Comparison of ENCODE assay signal across 17 cellular contexts in the genomic region with DNA sequence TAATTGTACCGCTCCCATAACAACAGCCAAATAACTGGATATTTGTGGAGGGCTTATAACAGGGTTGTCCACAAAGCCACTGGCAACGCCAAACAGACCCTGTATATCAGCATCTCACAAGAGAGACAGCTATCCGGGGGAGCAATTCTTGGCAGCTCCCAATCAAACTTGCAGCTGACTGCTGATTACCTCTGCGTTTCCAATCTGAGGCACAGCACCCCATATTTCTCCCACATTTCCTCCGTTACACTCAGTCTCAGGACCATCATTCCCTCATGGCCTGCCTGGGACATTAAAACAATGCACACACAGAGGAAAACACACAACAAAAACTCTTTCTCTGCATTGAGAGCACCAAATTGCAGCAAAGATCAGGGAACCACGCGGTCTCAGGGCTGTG.
"Had no signal": no experiment of that assay in that cellular context is flagged by ENCODE, and none has a peak within 500 bp of the region (broad histone marks: within the 10 kb centered on the region; RNA-seq: fewer than 3 reads in every experiment).

No MANE protein-coding gene starts in this region.

- H3K27ac Mint-ChIP-seq: naive B cell, nephron progenitor cell, progenitor cell of endocrine pancreas had no signal

- H2AFZ ChIP-seq: hepatocyte had no signal

- DNase-seq: cortex of kidney; dorsolateral prefrontal cortex; effector CD8-positive, alpha-beta T cell; foreskin melanocyte; head of caudate nucleus; left colon; mesendoderm; naive B cell; nephron progenitor cell; pancreas; right cardiac atrium; small intestine; stimulated activated CD4-positive, alpha-beta T cell treated with anti-CD3 and anti-CD28 coated beads, Interleukin-2, amount 100 ng/mL, for 48 hours; stimulated activated naive CD4-positive, alpha-beta T cell treated with Interleukin-2 at 50 U/mL for 16 hours; thyroid gland had no signal

- H3K27ac ChIP-seq: dorsolateral prefrontal cortex, hepatocyte, pancreas, thyroid gland had no signal

- H3K4me2 ChIP-seq: hepatocyte had no signal

- H3K79me2 ChIP-seq: hepatocyte had no signal

- H3K36me3 ChIP-seq: pancreas, thyroid gland had no signal

- ATAC-seq: left colon, pancreas, right cardiac atrium had no signal

- H3K4me3 ChIP-seq: dorsolateral prefrontal cortex, hepatocyte, pancreas, thyroid gland had no signal

- H3K27me3 ChIP-seq: hepatocyte, pancreas, thyroid gland had no signal

- H3K4me3 Mint-ChIP-seq: naive B cell, nephron progenitor cell had no signal

- H3K4me1 ChIP-seq: pancreas, thyroid gland had no signal
